Comparison of ENCODE assay signal across 8 cellular contexts in genomic region chr17:8745586-8746500, GRCh38. TPM values are rescaled to one million over a fixed set of nuclear protein-coding genes. Genes with fewer than 3 reads are reported as not detected.
DNase-seq lines count a peak whose midpoint lies in the region; ATAC-seq and TF ChIP-seq lines count a peak whose summit lies in the region.

No MANE protein-coding gene starts in this region.

- DNase-seq in CD14-positive monocyte (ENCODE audit: low spot score) = peak; percentile 79
- DNase-seq in NCI-H1048 (lab: John Stamatoyannopoulos, UW) = peak; percentile 22
- DNase-seq in activated CD4-positive, alpha-beta T cell treated with anti-CD3 and anti-CD28 coated beads, Interleukin-2, amount 50 U/mL, for 4 hours = peak; percentile 67 to 68
- peak; percentile 70 for DNase-seq in lung (ENCODE audit: low spot score)
- DNase-seq in stimulated activated CD4-positive, alpha-beta T cell treated with anti-CD3 and anti-CD28 coated beads, TNF-alpha, amount 100 ng/mL, for 24 hours (ENCODE audit: low read depth in 3 of 3) = peak; percentile 63 to 75 (median 63)
- no peak for DNase-seq in kidney glomerular epithelial cell (lab: John Stamatoyannopoulos, UW)

- H3K27me3 ChIP-seq in duodenal mucosa (ENCODE audit: control insufficient read depth in 1 of 2, insufficient read depth in 2 of 2, low read length in 2 of 2) = no peaks in the 10 kb centered on the region
- H3K27me3 ChIP-seq in lung (ENCODE audit: control insufficient read depth, insufficient read depth) = no peaks in the 10 kb centered on the region

- H3K9me3 ChIP-seq in duodenal mucosa (ENCODE audit: control insufficient read depth in 1 of 2, low read length in 2 of 2) (no peaks in the 10 kb centered on the region), lung (ENCODE audit: control insufficient read depth in 2 of 2, insufficient read depth in 1 of 2, low read length in 1 of 2) (no peaks in the 10 kb centered on the region)

- H3K4me3 ChIP-seq in duodenal mucosa (ENCODE audit: low read depth in 1 of 2, low read length in 2 of 2) (peak overlapping the region; percentile 60 to 81), lung (peak overlapping the region; percentile 36)

- ATAC-seq in GM21529 (IDR thresholded peaks at IDR 0.05; ENCODE audit: unreplicated experiment) = peak; percentile 78
- peak; percentile 91 for ATAC-seq in lung (ENCODE audit: insufficient read depth, low FRiP score)

- 0 to 1% methylated on average over 47 to 70 of the region's 70 CpGs for WGBS in lung, 2 donors

- peaks cover 0 to 10% (median 7%) of the 10 kb centered on the region in 7 donors for H3K9me3 Mint-ChIP-seq in CD14-positive monocyte

- no peak overlapping the region for H3K27ac ChIP-seq in duodenal mucosa (ENCODE audit: low read depth, low read length)
- peak overlapping the region in 1 of 2 donors; percentile 66 for H3K27ac ChIP-seq in lung (ENCODE audit: low read depth in 1 of 2, low read length in 1 of 2)

- H3K4me1 Mint-ChIP-seq in CD14-positive monocyte = peaks cover 15% of the 10 kb centered on the region

- H3K9ac ChIP-seq in duodenal mucosa (ENCODE audit: low read depth in 1 of 2, low read length in 2 of 2) = peak overlapping the region; percentile 47

- H3K27ac Mint-ChIP-seq in CD14-positive monocyte = peak overlapping the region; percentile 84 to 91 (median 88)

- peaks cover 5 to 6% of the 10 kb centered on the region in 2 donors for H3K4me1 ChIP-seq in duodenal mucosa (ENCODE audit: control insufficient read depth in 1 of 2, insufficient read depth in 2 of 2, low read length in 2 of 2)
- H3K4me1 ChIP-seq in lung (ENCODE audit: control insufficient read depth in 2 of 2, insufficient read depth in 2 of 2, low read length in 2 of 2) = peaks cover 0 to 6% of the 10 kb centered on the region in 2 donors

- TF ChIP-seq CTCF in CD14-positive monocyte (IDR thresholded peaks at IDR 0.05) (peak; percentile 99), lung (IDR thresholded peaks at IDR 0.05; ENCODE audit: control extremely low read depth, extremely low read depth) (peak; percentile 75)

- H3K4me3 Mint-ChIP-seq in CD14-positive monocyte = peak overlapping the region; percentile 89 to 93

- H3K36me3 ChIP-seq in duodenal mucosa (ENCODE audit: control insufficient read depth in 1 of 2, insufficient read depth in 2 of 2, low read length in 2 of 2) (no peaks in the 10 kb centered on the region), lung (ENCODE audit: control insufficient read depth in 2 of 2, insufficient read depth in 2 of 2, low read length in 2 of 2) (no peaks in the 10 kb centered on the region)

- H3K27me3 Mint-ChIP-seq in CD14-positive monocyte (ENCODE audit: low read depth in 3 of 3) = peaks cover 1 to 22% (median 18%) of the 10 kb centered on the region in 3 donors

- intact Hi-C loops in CD14-positive monocyte (cut with micrococcal nuclease) = loop anchor here (2.0 to 10.0 kb wide), 4 partner anchors 46 to 651 kb away; partner anchors contain the start of gene RPL26 (in 2 of the 2)

- H3K36me3 Mint-ChIP-seq in CD14-positive monocyte = peaks cover 0 to 3% of the 10 kb centered on the region in 2 donors

RNA-seq across cellular contexts. Expression of gene CCDC42, which starts 1.2 kb away (rescaled TPM):
- polyA plus RNA-seq in CD14-positive monocyte (not detected), lung (under 1 TPM in 1 of 2 donors, not detected in 1; 0.05 TPM)
- under 1 TPM in 1 of 2 donors, not detected in 1; 0.15 TPM for total RNA-seq in lung

RNA-seq across cellular contexts. Expression of gene SPDYE4, which starts 12.5 kb away (rescaled TPM):
- polyA plus RNA-seq in CD14-positive monocyte = not detected
- not detected for total RNA-seq in lung
- not detected for polyA plus RNA-seq in lung

RNA-seq across cellular contexts. Expression of gene MFSD6L, which starts 53.3 kb away (rescaled TPM):
- under 1 TPM in 1 of 2 donors, not detected in 1; 0.08 TPM for polyA plus RNA-seq in CD14-positive monocyte
- 1 to 10 TPM in 1 of 2 donors, under 1 TPM in 1; 0.68 to 2.1 TPM for total RNA-seq in lung
- 1 to 10 TPM in 1 of 2 donors, under 1 TPM in 1; 0.85 to 1.4 TPM for polyA plus RNA-seq in lung
